8 cellular contexts compared by ENCODE assay signal in the genomic region with DNA sequence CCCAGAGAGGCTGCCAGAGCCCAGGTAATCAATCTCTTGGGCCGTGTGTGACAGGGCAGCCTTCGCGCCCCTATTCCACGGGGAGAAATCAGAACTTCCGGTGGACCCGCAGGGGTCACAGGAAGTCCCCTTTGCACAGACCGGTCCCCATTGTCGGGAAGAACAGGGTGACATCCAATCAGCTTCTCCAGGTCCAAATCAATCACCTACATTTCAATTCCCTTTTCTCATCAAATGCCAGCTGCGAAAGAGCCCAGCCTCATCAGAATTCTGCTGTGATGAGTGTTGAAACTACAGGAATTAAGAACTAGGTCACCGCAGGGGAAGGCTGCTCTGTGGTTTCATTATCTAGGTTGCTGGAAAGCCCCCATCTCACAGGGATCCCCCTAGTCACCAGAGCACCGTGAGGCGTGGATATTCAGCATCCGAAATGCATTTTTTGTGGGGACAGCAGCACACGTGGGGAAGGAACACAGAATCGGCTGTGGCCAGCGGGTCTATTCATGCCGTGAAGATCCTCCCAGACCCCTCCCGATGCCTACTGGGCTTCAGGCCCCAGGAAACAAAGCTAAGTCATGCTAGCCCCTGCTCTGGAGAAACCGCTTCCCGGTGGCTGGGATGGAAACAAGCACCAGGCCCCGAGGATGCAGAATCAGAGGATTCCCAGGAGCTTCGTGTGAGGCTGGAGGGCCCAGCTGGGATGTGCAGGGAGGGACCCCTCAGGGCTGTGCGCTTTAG.
DNase-seq lines count a peak whose midpoint lies in the region; ATAC-seq, FAIRE-seq and TF ChIP-seq lines count a peak whose summit lies in the region.

No MANE protein-coding gene starts in this region.

- TF ChIP-seq POLR2A in gastroesophageal sphincter (IDR thresholded peaks at IDR 0.05), result no peak

- ATAC-seq in GM18511 (IDR thresholded peaks at IDR 0.05; ENCODE audit: unreplicated experiment) (peak; percentile 88), HG02763 (IDR thresholded peaks at IDR 0.05; ENCODE audit: unreplicated experiment) (peak; percentile 66), gastroesophageal sphincter (no peak)

- intact Hi-C loops in dorsolateral prefrontal cortex (cut with DNase I), result no loop called here

- TF ChIP-seq EP300 in gastroesophageal sphincter (IDR thresholded peaks at IDR 0.05), result no peak

- H3K27ac ChIP-seq in dorsolateral prefrontal cortex (peak overlapping the region in 47 of 59 donors; percentile 7 to 87 (median 64)), gastroesophageal sphincter (no peak overlapping the region)

- H3K4me3 ChIP-seq in dorsolateral prefrontal cortex (peak overlapping the region in 49 of 59 donors; percentile 2 to 52 (median 27)), gastroesophageal sphincter (no peak overlapping the region)

- H3K27me3 ChIP-seq in dorsolateral prefrontal cortex (peaks cover 0 to 6% (median 0%) of the 10 kb centered on the region in 45 donors), gastroesophageal sphincter (no peaks in the 10 kb centered on the region)

- no peak for TF ChIP-seq CTCF in dorsolateral prefrontal cortex (IDR thresholded peaks at IDR 0.05 in 54 of 56, conservative IDR thresholded peaks at IDR 0.05 in 2 of 56; ENCODE audit: low read depth in 1 of 56, partially characterized antibody in 56 of 56)
- TF ChIP-seq CTCF in gastroesophageal sphincter (IDR thresholded peaks at IDR 0.05), result no peak

- H3K4me1 ChIP-seq in gastroesophageal sphincter, result peaks cover 0 to 14% (median 0%) of the 10 kb centered on the region in 3 donors

- no peaks in the 10 kb centered on the region for H3K36me3 ChIP-seq in gastroesophageal sphincter

- H3K9me3 ChIP-seq in gastroesophageal sphincter, result no peaks in the 10 kb centered on the region

- FAIRE-seq in urothelium cell line (lab: Jason Lieb, UNC), result no peak

- 74 to 78% methylated on average over 8 to 18 of the region's 23 CpGs for WGBS in gastroesophageal sphincter (ENCODE audit: low coverage in 1 of 2), 2 donors

- DNase-seq in activated CD4-positive, alpha-beta T cell treated with anti-CD3 and anti-CD28 coated beads for 1 hour, result peak; percentile 33
- DNase-seq in dorsolateral prefrontal cortex (peak in 3 of 10 donors; percentile 31 to 45 (median 42)), HuH-7.5 (ENCODE audit: low spot score) (no peak), urothelium cell line (ENCODE audit: low spot score) (no peak)
- peak; percentile 41 for DNase-seq in stimulated activated CD4-positive, alpha-beta T cell treated with anti-CD3 and anti-CD28 coated beads, Interleukin-2, amount 100 ng/mL, for 4 hours (ENCODE audit: low read depth)

Comparison
In these comparisons a context has a peak if more than half of its experiments do, and no peak if none do; other contexts are left out.
1. DNase-seq: peak in activated CD4-positive, alpha-beta T cell treated with anti-CD3 and anti-CD28 coated beads for 1 hour (single experiment) and stimulated activated CD4-positive, alpha-beta T cell treated with anti-CD3 and anti-CD28 coated beads, Interleukin-2, amount 100 ng/mL, for 4 hours (single experiment); none in HuH-7.5 (single experiment) and urothelium cell line (single experiment).
2. H3K27ac ChIP-seq: peak in dorsolateral prefrontal cortex (47 of 59); none in gastroesophageal sphincter (0 of 4).
3. H3K4me3 ChIP-seq: peak in dorsolateral prefrontal cortex (49 of 59); none in gastroesophageal sphincter (0 of 2).